Comparison of ENCODE assay signal across 1 cellular context in the genomic region with DNA sequence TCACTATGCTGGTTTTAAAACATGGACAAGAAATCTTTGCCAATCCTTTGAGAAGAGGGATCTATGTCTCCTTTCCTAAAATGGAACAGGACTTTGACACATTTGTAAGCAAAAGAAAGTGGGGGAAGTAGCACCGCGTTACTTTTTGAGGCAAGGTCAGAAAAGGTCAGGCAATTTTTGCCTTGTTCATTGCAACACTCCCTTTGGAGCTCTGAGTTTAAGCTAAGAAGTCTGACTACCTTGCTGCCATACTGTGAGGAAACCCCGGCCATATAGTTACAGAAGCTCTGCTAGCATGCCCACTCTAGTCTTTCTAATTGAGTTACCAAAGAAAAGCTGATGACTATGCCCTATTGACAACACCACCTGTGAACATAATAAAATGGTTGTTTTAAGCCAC.
TF ChIP-seq lines count a peak whose summit lies in the region.

No MANE protein-coding gene starts in this region.

TF ChIP-seq in GM23338, 12 proteins besides CTCF, POLR2A, EP300 and RAD21 (continued from another document):
- TF ChIP-seq ZNF462 (CRISPR knock-in tag; IDR thresholded peaks at IDR 0.05) (no peak), ZNF331 (CRISPR knock-in tag; IDR thresholded peaks at IDR 0.05; ENCODE audit: low read depth) (no peak), ETS1 (IDR thresholded peaks at IDR 0.05) (no peak), NANOG (IDR thresholded peaks at IDR 0.05; ENCODE audit: borderline replicate concordance) (no peak), JUNB (IDR thresholded peaks at IDR 0.05; ENCODE audit: unreplicated experiment) (no peak)
TF ChIP-seq in GM23338: peak in this region for 0.
